8 cellular contexts compared by ENCODE assay signal in the genomic region with DNA sequence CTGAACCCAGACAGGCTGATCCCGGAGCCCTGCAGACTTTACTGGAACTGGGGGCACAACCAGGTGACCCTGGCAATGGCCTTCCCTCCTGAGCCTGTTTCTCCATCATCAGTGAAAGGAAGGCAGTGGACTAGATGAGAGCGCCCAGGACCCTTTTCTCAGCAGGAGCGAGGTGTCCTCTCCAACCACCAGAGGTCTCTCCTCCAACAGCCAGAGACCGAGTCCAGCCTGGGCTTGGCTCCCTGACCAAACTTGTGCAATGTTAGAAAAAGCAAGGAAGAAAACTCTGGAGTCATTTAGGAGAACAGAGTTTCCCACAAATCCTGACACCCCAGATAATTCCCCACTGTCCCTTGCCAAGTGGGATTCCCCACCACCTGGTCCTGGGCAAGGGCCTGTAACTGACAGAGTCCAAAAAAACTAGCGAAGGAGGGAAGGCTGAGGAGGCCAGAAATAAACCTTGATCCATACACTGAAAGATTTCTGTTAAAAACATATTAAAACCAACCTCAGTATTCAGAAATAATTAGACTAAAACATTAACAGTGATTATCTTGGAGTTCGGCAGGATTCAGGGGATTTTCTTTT. TPM values are rescaled to one million over a fixed set of nuclear protein-coding genes. Genes with fewer than 3 reads are reported as not detected.
A peak's percentile ranks its signal among the peaks of the same experiment; 100 is the strongest.
DNase-seq lines count a peak whose midpoint lies in the region; ATAC-seq and TF ChIP-seq lines count a peak whose summit lies in the region.

No MANE protein-coding gene starts in this region.

- H3F3A ChIP-seq in neural cell (ENCODE audit: insufficient read depth, low read length, poor library complexity, severe bottlenecking) = no peaks in the 10 kb centered on the region

- no peaks in the 10 kb centered on the region for H3K27me3 ChIP-seq in CD4-positive, alpha-beta T cell (ENCODE audit: control insufficient read depth, insufficient read depth, low read length)
- no peaks in the 10 kb centered on the region for H3K27me3 ChIP-seq in HAP-1 (ENCODE audit: low read depth)
- no peaks in the 10 kb centered on the region for H3K27me3 ChIP-seq in neural cell (ENCODE audit: insufficient read depth, low read depth, low read length)

- no peak overlapping the region for H3K27ac ChIP-seq in CD4-positive, alpha-beta T cell (ENCODE audit: low read depth, low read length)
- no peak overlapping the region for H3K27ac ChIP-seq in neural cell (ENCODE audit: low read length)

- no peaks in the 10 kb centered on the region for H3K9me3 ChIP-seq in CD4-positive, alpha-beta T cell (ENCODE audit: control insufficient read depth, low read length)
- no peaks in the 10 kb centered on the region for H3K9me3 ChIP-seq in HAP-1
- H3K9me3 ChIP-seq in neural cell (ENCODE audit: low read length) = no peaks in the 10 kb centered on the region

- in situ Hi-C loops in HAP-1 (cut with MboI; ENCODE audit: low sequenced_read_pairs) = no loop called here

- peak; percentile 31 for TF ChIP-seq CTCF in CD4-positive, alpha-beta T cell (IDR thresholded peaks at IDR 0.05)
- TF ChIP-seq CTCF in fibroblast of mammary gland (conservative IDR thresholded peaks at IDR 0.05; ENCODE audit: control insufficient read depth, insufficient read depth, low read depth, low read length) (peak; percentile 96), neural cell (IDR thresholded peaks at IDR 0.05; ENCODE audit: poor library complexity, severe bottlenecking) (peak; percentile 45)

- CTCF ChIA-PET in CD4-positive, alpha-beta T cell (lab: Charles Lee) = no interaction called here

- peak; percentile 44 for TF ChIP-seq RAD21 in neural cell (conservative IDR thresholded peaks at IDR 0.05)

- TF ChIP-seq EP300 in neural cell (conservative IDR thresholded peaks at IDR 0.05; ENCODE audit: poor library complexity, severe bottlenecking) = no peak

- H3K27me3 Mint-ChIP-seq in CD4-positive, alpha-beta T cell = no peaks in the 10 kb centered on the region

- DNase-seq in CD4-positive, alpha-beta T cell = no peak
- DNase-seq in HAP-1 (ENCODE audit: low spot score in 2 of 2) (peak; percentile 32 to 60), SW 1271 (lab: John Stamatoyannopoulos, UW) (peak; percentile 36 to 47), fibroblast of mammary gland (ENCODE audit: low read depth) (peak; percentile 82)
- DNase-seq in stimulated activated naive CD8-positive, alpha-beta T cell treated with anti-CD3 and anti-CD28 coated beads, Interleukin-15, Interleukin-2, amounts not matched to agents 100 U/mL and 50 U/mL, for 24 hours = no peak

- H3K4me3 ChIP-seq in HAP-1 (no peak overlapping the region), fibroblast of mammary gland (ENCODE audit: control insufficient read depth, low read depth, low read length) (no peak overlapping the region), neural cell (ENCODE audit: low read length) (no peak overlapping the region)

- H3K4me1 ChIP-seq in HAP-1 = no peaks in the 10 kb centered on the region

- no peak for ATAC-seq in CD4-positive, alpha-beta T cell (ENCODE audit: poor library complexity)
- no peak for ATAC-seq in HG02610 (IDR thresholded peaks at IDR 0.05; ENCODE audit: unreplicated experiment)
- no peak for ATAC-seq in stimulated activated naive CD8-positive, alpha-beta T cell treated with anti-CD3 and anti-CD28 coated beads, Interleukin-15, Interleukin-2, amounts not matched to agents 100 U/mL and 50 U/mL, for 24 hours
- ATAC-seq in HG02798 (IDR thresholded peaks at IDR 0.05; ENCODE audit: poor library complexity, unreplicated experiment) = no peak

- H3K36me3 ChIP-seq in HAP-1 (replicated peaks) (no peaks in the 10 kb centered on the region), neural cell (ENCODE audit: insufficient read depth, low read length) (no peaks in the 10 kb centered on the region)

- no peaks in the 10 kb centered on the region for H3K9me2 ChIP-seq in neural cell (ENCODE audit: insufficient read depth, low read length)

- H3K4me2 ChIP-seq in neural cell (ENCODE audit: low read length) = no peak overlapping the region

- no peak overlapping the region for H2AFZ ChIP-seq in neural cell (ENCODE audit: low read depth, low read length)

- no peaks in the 10 kb centered on the region for H3K79me2 ChIP-seq in neural cell (replicated peaks; ENCODE audit: insufficient read depth, low read length)

- no peaks in the 10 kb centered on the region for H3K4me1 Mint-ChIP-seq in CD4-positive, alpha-beta T cell (ENCODE audit: low read depth)

- no peaks in the 10 kb centered on the region for H4K20me1 ChIP-seq in neural cell (ENCODE audit: insufficient read depth)

- no peak overlapping the region for H3K9ac ChIP-seq in neural cell (ENCODE audit: low read length)

- POLR2A ChIA-PET in CD4-positive, alpha-beta T cell (lab: Charles Lee) = no interaction called here

- intact Hi-C loops in CD4-positive, alpha-beta T cell (cut with DNase I, micrococcal nuclease) = loop anchor here (1.0 to 2.0 kb wide), 2 partner anchors 174 to 175 kb away; no protein-coding TSS in a partner anchor

- H3K4me3 Mint-ChIP-seq in CD4-positive, alpha-beta T cell = no peak overlapping the region

- H3K36me3 Mint-ChIP-seq in CD4-positive, alpha-beta T cell (ENCODE audit: low read depth) = no peaks in the 10 kb centered on the region

- H3K27ac Mint-ChIP-seq in CD4-positive, alpha-beta T cell = no peak overlapping the region

- H3K9me3 Mint-ChIP-seq in CD4-positive, alpha-beta T cell = no peaks in the 10 kb centered on the region

TF ChIP-seq in neural cell, 6 proteins besides CTCF, POLR2A, EP300 and RAD21:
- TF ChIP-seq TAF1 (IDR thresholded peaks at IDR 0.05; ENCODE audit: low read depth) = no peak
- TF ChIP-seq SMC3 (conservative IDR thresholded peaks at IDR 0.05; ENCODE audit: poor library complexity) = peak; percentile 54
- no peak for TF ChIP-seq MXI1 (conservative IDR thresholded peaks at IDR 0.05; ENCODE audit: poor library complexity, severe bottlenecking)
- TF ChIP-seq, protein P1, sequence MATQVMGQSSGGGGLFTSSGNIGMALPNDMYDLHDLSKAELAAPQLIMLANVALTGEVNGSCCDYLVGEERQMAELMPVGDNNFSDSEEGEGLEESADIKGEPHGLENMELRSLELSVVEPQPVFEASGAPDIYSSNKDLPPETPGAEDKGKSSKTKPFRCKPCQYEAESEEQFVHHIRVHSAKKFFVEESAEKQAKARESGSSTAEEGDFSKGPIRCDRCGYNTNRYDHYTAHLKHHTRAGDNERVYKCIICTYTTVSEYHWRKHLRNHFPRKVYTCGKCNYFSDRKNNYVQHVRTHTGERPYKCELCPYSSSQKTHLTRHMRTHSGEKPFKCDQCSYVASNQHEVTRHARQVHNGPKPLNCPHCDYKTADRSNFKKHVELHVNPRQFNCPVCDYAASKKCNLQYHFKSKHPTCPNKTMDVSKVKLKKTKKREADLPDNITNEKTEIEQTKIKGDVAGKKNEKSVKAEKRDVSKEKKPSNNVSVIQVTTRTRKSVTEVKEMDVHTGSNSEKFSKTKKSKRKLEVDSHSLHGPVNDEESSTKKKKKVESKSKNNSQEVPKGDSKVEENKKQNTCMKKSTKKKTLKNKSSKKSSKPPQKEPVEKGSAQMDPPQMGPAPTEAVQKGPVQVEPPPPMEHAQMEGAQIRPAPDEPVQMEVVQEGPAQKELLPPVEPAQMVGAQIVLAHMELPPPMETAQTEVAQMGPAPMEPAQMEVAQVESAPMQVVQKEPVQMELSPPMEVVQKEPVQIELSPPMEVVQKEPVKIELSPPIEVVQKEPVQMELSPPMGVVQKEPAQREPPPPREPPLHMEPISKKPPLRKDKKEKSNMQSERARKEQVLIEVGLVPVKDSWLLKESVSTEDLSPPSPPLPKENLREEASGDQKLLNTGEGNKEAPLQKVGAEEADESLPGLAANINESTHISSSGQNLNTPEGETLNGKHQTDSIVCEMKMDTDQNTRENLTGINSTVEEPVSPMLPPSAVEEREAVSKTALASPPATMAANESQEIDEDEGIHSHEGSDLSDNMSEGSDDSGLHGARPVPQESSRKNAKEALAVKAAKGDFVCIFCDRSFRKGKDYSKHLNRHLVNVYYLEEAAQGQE (IDR thresholded peaks at IDR 0.05; ENCODE audit: borderline replicate concordance) = no peak
TF ChIP-seq in neural cell: peak in this region for 1.

RNA-seq across cellular contexts. Expression of gene RPS6KL1, which starts 9.0 kb away (rescaled TPM):
- total RNA-seq in CD4-positive, alpha-beta T cell = 10 to 100 TPM; 12.5 to 12.7 TPM
- 147 and 187 TPM in 2 replicates for polyA plus RNA-seq in neural cell
- 93.8 and 115 TPM in 2 replicates for polyA minus RNA-seq in neural cell

RNA-seq across cellular contexts. Expression of gene DLST, which starts 32.4 kb away (rescaled TPM):
- total RNA-seq in CD4-positive, alpha-beta T cell = 100 to 1,000 TPM; 162 to 170 TPM
- 56.5 and 59.7 TPM in 2 replicates for polyA plus RNA-seq in neural cell
- 51.6 and 64.9 TPM in 2 replicates for polyA minus RNA-seq in neural cell

RNA-seq across cellular contexts. Expression of gene PROX2, which starts 38.1 kb away (rescaled TPM):
- total RNA-seq in CD4-positive, alpha-beta T cell = under 1 TPM in 1 of 2 experiments, not detected in 1; 0.25 TPM
- polyA plus RNA-seq in neural cell = not detected in 2 replicates
- polyA minus RNA-seq in neural cell = not detected in 2 replicates

RNA-seq across cellular contexts. Expression of gene PGF, which starts 41.3 kb away (rescaled TPM):
- total RNA-seq in CD4-positive, alpha-beta T cell = under 1 TPM in 1 of 2 experiments, not detected in 1; 0.11 TPM
- 0.28 TPM in 1 of 2 replicates, not detected in the other for polyA plus RNA-seq in neural cell
- polyA minus RNA-seq in neural cell = not detected in 2 replicates

Comparison
In these comparisons a context has a peak if more than half of its experiments do, and no peak if none do; other contexts are left out.
1. DNase-seq: peak in HAP-1 (2 of 2), SW 1271 (2 of 2) and fibroblast of mammary gland (single experiment); none in CD4-positive, alpha-beta T cell (0 of 10) and stimulated activated naive CD8-positive, alpha-beta T cell treated with anti-CD3 and anti-CD28 coated beads, Interleukin-15, Interleukin-2, amounts not matched to agents 100 U/mL and 50 U/mL, for 24 hours (single experiment).
2. CTCF ChIP-seq: peak in every context shown above with its lines; median percentile 96 in fibroblast of mammary gland; 45 in neural cell; 31 in CD4-positive, alpha-beta T cell.